ENCODE assay signal across 7 cellular contexts in the genomic region with DNA sequence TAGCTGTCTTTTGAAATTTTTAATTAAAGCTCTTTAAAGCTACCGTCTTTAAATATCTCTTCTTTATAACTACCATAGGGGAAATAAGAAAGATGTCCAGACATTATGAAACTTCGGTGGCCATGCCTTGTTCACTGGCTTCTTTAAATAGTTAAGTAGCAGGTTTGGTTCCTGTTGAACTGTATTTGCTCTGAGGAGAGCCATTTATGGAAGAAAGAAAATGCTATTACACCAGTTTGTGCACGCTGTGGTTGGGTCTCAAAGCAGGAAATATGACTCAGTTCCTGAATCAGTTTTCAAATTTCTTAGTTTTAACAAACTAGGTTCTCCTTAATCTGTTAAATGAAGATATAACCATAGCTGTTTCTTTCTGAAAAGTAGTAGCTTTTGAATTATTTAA. TPM values are rescaled to one million over a fixed set of nuclear protein-coding genes. Genes with fewer than 3 reads are reported as not detected.
DNase-seq lines count a peak whose midpoint lies in the region; ATAC-seq, FAIRE-seq and TF ChIP-seq lines count a peak whose summit lies in the region.

No MANE protein-coding gene starts in this region.

- peak overlapping the region; percentile 90 for H3K27ac Mint-ChIP-seq in activated naive CD4-positive, alpha-beta T cell treated with anti-CD3 and anti-CD28 coated beads, Interleukin-2, amount 50 U/mL, for 24 hours

- H3K9me2 ChIP-seq in MM.1S (replicated peaks; ENCODE audit: insufficient read depth, low read length) (no peaks in the 10 kb centered on the region), hepatocyte (replicated peaks; ENCODE audit: insufficient read depth) (no peaks in the 10 kb centered on the region)

- peak overlapping the region; percentile 81 for H3K4me3 Mint-ChIP-seq in activated naive CD4-positive, alpha-beta T cell treated with anti-CD3 and anti-CD28 coated beads, Interleukin-2, amount 50 U/mL, for 24 hours

- peaks cover 36% of the 10 kb centered on the region for H3K36me3 Mint-ChIP-seq in activated naive CD4-positive, alpha-beta T cell treated with anti-CD3 and anti-CD28 coated beads, Interleukin-2, amount 50 U/mL, for 24 hours

- no peaks in the 10 kb centered on the region for H3K27me3 ChIP-seq in MM.1S (replicated peaks; ENCODE audit: insufficient read depth, low read length)
- H3K27me3 ChIP-seq in hepatocyte = no peaks in the 10 kb centered on the region
- H3K27me3 ChIP-seq in subcutaneous abdominal adipose tissue (ENCODE audit: control insufficient read depth in 5 of 5, insufficient read depth in 4 of 5, low read length in 5 of 5) = no peaks in the 10 kb centered on the region

- peaks cover 52% of the 10 kb centered on the region for H3F3A ChIP-seq in MM.1S (ENCODE audit: insufficient read depth, low read length)

- FAIRE-seq in H54 (lab: Jason Lieb, UNC) = peak; percentile 66

- H3K4me3 ChIP-seq in MM.1S (ENCODE audit: low read length) (no peak overlapping the region), hepatocyte (no peak overlapping the region), subcutaneous abdominal adipose tissue (ENCODE audit: low read depth in 1 of 5, low read length in 5 of 5) (no peak overlapping the region)

- H2AFZ ChIP-seq in MM.1S (ENCODE audit: low read length) (no peak overlapping the region), hepatocyte (no peak overlapping the region)

- DNase-seq in H54 (ENCODE audit: insufficient read length, low spot score) (peak; percentile 38), MM.1S (peak; percentile 85), hepatocyte (ENCODE audit: low spot score) (no peak), iPS-NIHi7 (ENCODE audit: extremely low spot score) (no peak)

- H3K4me1 Mint-ChIP-seq in activated naive CD4-positive, alpha-beta T cell treated with anti-CD3 and anti-CD28 coated beads, Interleukin-2, amount 50 U/mL, for 24 hours = peaks cover 76% of the 10 kb centered on the region

- H3K27me3 Mint-ChIP-seq in activated naive CD4-positive, alpha-beta T cell treated with anti-CD3 and anti-CD28 coated beads, Interleukin-2, amount 50 U/mL, for 24 hours = no peaks in the 10 kb centered on the region

- no peak for TF ChIP-seq CTCF in MM.1S (IDR thresholded peaks at IDR 0.05; ENCODE audit: low read length)
- no peak for TF ChIP-seq CTCF in hepatocyte (IDR thresholded peaks at IDR 0.05; ENCODE audit: poor library complexity)

- TF ChIP-seq POLR2A in H54 (IDR thresholded peaks at IDR 0.05; ENCODE audit: low read depth, low read length) = no peak

- H3K4me2 ChIP-seq in MM.1S (ENCODE audit: low read depth, low read length) (peak overlapping the region; percentile 64), hepatocyte (peak overlapping the region; percentile 7)

- H3K27ac ChIP-seq in MM.1S (ENCODE audit: low read length) (peak overlapping the region; percentile 92), hepatocyte (peak overlapping the region; percentile 82), subcutaneous abdominal adipose tissue (ENCODE audit: low read depth, low read length) (peak overlapping the region; percentile 37)

- 51% methylated on average over 3 of the region's 3 CpGs for WGBS in hepatocyte (ENCODE audit: low lambda C conversion rate, missing lambda C conversion rate)

- H3K9ac ChIP-seq in MM.1S (ENCODE audit: low read length) (peak overlapping the region; percentile 37; the same call in 1 of the 2 replicates), subcutaneous abdominal adipose tissue (ENCODE audit: low read length in 5 of 5) (no peak overlapping the region)

- peak; percentile 89 for ATAC-seq in GM18499 (IDR thresholded peaks at IDR 0.05; ENCODE audit: insufficient read depth, unreplicated experiment)

- H3K36me3 ChIP-seq in MM.1S (replicated peaks; ENCODE audit: insufficient read depth, low read length) = peaks cover 10% of the 10 kb centered on the region
- no peaks in the 10 kb centered on the region for H3K36me3 ChIP-seq in hepatocyte (replicated peaks; ENCODE audit: insufficient read depth, low read depth)
- H3K36me3 ChIP-seq in subcutaneous abdominal adipose tissue (ENCODE audit: control insufficient read depth in 5 of 5, insufficient read depth in 5 of 5, low read length in 5 of 5) = peaks cover 40 to 92% (median 65%) of the 10 kb centered on the region in 5 donors

- H3K4me1 ChIP-seq in MM.1S (ENCODE audit: low read length) (peaks cover 60% of the 10 kb centered on the region), hepatocyte (ENCODE audit: insufficient read depth) (peaks cover 32% of the 10 kb centered on the region), subcutaneous abdominal adipose tissue (ENCODE audit: control insufficient read depth in 5 of 5, insufficient read depth in 5 of 5, low read length in 5 of 5) (peaks cover 0 to 27% (median 21%) of the 10 kb centered on the region in 5 donors)

- H4K20me1 ChIP-seq in MM.1S (ENCODE audit: insufficient read depth, low read length) (no peaks in the 10 kb centered on the region; the same call in 1 of the 2 replicates), hepatocyte (ENCODE audit: insufficient read depth, poor library complexity, severe bottlenecking) (peaks cover 14% of the 10 kb centered on the region)

- H3K9me3 ChIP-seq in MM.1S (replicated peaks; ENCODE audit: insufficient read depth, low read length) = no peaks in the 10 kb centered on the region
- H3K9me3 ChIP-seq in hepatocyte (ENCODE audit: low read depth) = no peaks in the 10 kb centered on the region
- no peaks in the 10 kb centered on the region for H3K9me3 ChIP-seq in subcutaneous abdominal adipose tissue (ENCODE audit: control insufficient read depth in 5 of 5, low read length in 5 of 5)

- H3K9me3 Mint-ChIP-seq in activated naive CD4-positive, alpha-beta T cell treated with anti-CD3 and anti-CD28 coated beads, Interleukin-2, amount 50 U/mL, for 24 hours = no peaks in the 10 kb centered on the region

- H3K79me2 ChIP-seq in MM.1S (ENCODE audit: low read length) (peaks cover 76% of the 10 kb centered on the region), hepatocyte (peaks cover 61% of the 10 kb centered on the region)

RNA-seq across cellular contexts. Expression of gene ARPC2, which starts 12.2 kb away (rescaled TPM):
- total RNA-seq in hepatocyte = 310 and 312 TPM in 2 replicates
- polyA plus RNA-seq in hepatocyte = 436 and 482 TPM in 2 replicates

RNA-seq across cellular contexts. Expression of gene GPBAR1, which starts 31.6 kb away (rescaled TPM):
- total RNA-seq in hepatocyte = 6.1 and 10.9 TPM in 2 replicates
- polyA plus RNA-seq in hepatocyte = 23.4 and 25.6 TPM in 2 replicates

RNA-seq across cellular contexts. Expression of gene AAMP, which starts 40.7 kb away (rescaled TPM):
- 104 and 140 TPM in 2 replicates for total RNA-seq in hepatocyte
- 166 and 179 TPM in 2 replicates for polyA plus RNA-seq in hepatocyte

RNA-seq across cellular contexts. Expression of gene PNKD, which starts 41.1 kb away (rescaled TPM):
- 48.7 and 56.3 TPM in 2 replicates for total RNA-seq in hepatocyte
- 140 and 145 TPM in 2 replicates for polyA plus RNA-seq in hepatocyte

Comparison
In these comparisons a context has a peak if more than half of its experiments do, and no peak if none do; other contexts are left out.
1. DNase-seq: peak in H54 (single experiment) and MM.1S (single experiment); none in hepatocyte (single experiment) and iPS-NIHi7 (single experiment).
2. H3K27ac ChIP-seq: peak in every context shown above with its lines; median percentile 92 in MM.1S; 82 in hepatocyte; 37 in subcutaneous abdominal adipose tissue.